28 cellular contexts compared by ENCODE assay signal in the genomic region with DNA sequence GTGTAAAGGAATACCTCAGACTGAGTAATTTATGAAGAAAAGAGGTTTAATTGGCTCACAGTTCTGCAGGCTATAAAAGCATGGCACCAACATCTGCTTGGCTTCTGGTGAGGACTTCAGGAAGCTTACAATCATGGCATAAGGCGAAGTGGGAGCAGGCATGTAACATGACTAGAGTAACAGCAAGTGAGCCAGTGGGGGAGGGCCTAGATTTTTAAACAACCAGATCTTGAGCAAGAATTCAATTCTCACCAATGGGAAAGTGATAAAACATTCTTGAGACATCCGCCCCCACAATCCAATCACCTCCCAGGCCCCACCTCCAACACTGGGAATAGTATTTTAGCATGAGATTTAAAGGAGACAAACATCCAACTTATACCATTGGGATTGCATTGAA. TPM values are rescaled to one million over a fixed set of nuclear protein-coding genes. Genes with fewer than 3 reads are reported as not detected.
DNase-seq lines count a peak whose midpoint lies in the region; ATAC-seq, FAIRE-seq and TF ChIP-seq lines count a peak whose summit lies in the region.
"Had no signal": no experiment of that assay in that cellular context is flagged by ENCODE, and none has a peak within 500 bp of the region (broad histone marks: within the 10 kb centered on the region; RNA-seq: fewer than 3 reads in every experiment).

No MANE protein-coding gene starts in this region.

- no peaks in the 10 kb centered on the region for H3K36me3 ChIP-seq in Peyer's patch
- H3K36me3 ChIP-seq: BLaER1 treated with 17β-estradiol and CSF1 and Interleukin-3, amounts not matched to agents 10 nM and 100 nM; MG63; SJSA1 had no signal

- H3K27me3 ChIP-seq in Peyer's patch: no peaks in the 10 kb centered on the region
- H3K27me3 ChIP-seq: BLaER1 treated with 17β-estradiol and CSF1 and Interleukin-3, amounts not matched to agents 10 nM and 100 nM; MG63; SJSA1 had no signal

- no peak for ATAC-seq in left lobe of liver
- no peak for ATAC-seq in HG02678 (IDR thresholded peaks at IDR 0.05; ENCODE audit: unreplicated experiment)
- ATAC-seq: Right ventricle myocardium inferior had no signal

- H3K27ac ChIP-seq in Peyer's patch: no peak overlapping the region
- H3K27ac ChIP-seq: BLaER1 treated with 17β-estradiol and CSF1 and Interleukin-3, amounts not matched to agents 10 nM and 100 nM; SJSA1 had no signal

- no peaks in the 10 kb centered on the region for H3K9me3 ChIP-seq in Peyer's patch
- H3K9me3 ChIP-seq: Caco-2, MG63, SJSA1 had no signal

- DNase-seq in GM12892 (ENCODE audit: insufficient read length): no peak
- peak; percentile 26 for DNase-seq in HCEC 1CT
- DNase-seq in amniotic epithelial cell (ENCODE audit: low read depth): peak; percentile 32
- peak; percentile 4 for DNase-seq in left lobe of liver (ENCODE audit: low spot score)
- no peak for DNase-seq in HK-2 (ENCODE audit: unreplicated experiment)
- DNase-seq in UCSD-AML1 (lab: John Stamatoyannopoulos, UW; ENCODE audit: unreplicated experiment): no peak
- no peak for DNase-seq in Peyer's patch
- DNase-seq: ACHN; Caco-2; CD4-positive, alpha-beta memory T cell; DMS 273 treated with DMSO at 0.1 percent for 48 hours; DND-41; H7; IMR-90; Kasumi-1; MG63; NCI-H1105; NCI-H146; NCI-H2029 treated with DMSO at 0.1 percent for 48 hours; NCI-H2171; NCI-H345; NCI-H524 treated with DMSO at 0.1 percent for 48 hours; NCI-H82 had no signal

- H3K4me1 ChIP-seq in Peyer's patch: peaks cover 0 to 9% (median 0%) of the 10 kb centered on the region in 4 donors
- H3K4me1 ChIP-seq: Caco-2 had no signal

- FAIRE-seq in GM12892 (lab: Jason Lieb, UNC): peak; percentile 17

- H3K4me3 ChIP-seq in Peyer's patch: no peak overlapping the region
- H3K4me3 ChIP-seq: BLaER1 treated with 17β-estradiol and CSF1 and Interleukin-3, amounts not matched to agents 10 nM and 100 nM; MG63; SJSA1 had no signal

- TF ChIP-seq POLR2A in GM12892 (IDR thresholded peaks at IDR 0.05; ENCODE audit: low read depth, low read length) (no peak), Peyer's patch (IDR thresholded peaks at IDR 0.05) (no peak)

- no peak for TF ChIP-seq CTCF in Peyer's patch (IDR thresholded peaks at IDR 0.05)

RNA-seq across cellular contexts. Expression of a gene that starts 44.2 kb away (rescaled TPM):
- polyA plus RNA-seq in GM12892 (2012; ENCODE audit: missing spikeins): 266 TPM
- total RNA-seq in left lobe of liver: 0.58 TPM
- total RNA-seq in Peyer's patch: 10 to 100 TPM in 1 of 4 donors, 1 to 10 TPM in 1, not detected in 2; 3.8 to 21.5 TPM
- total RNA-seq: Caco-2, G401, H7 had no signal

RNA-seq across cellular contexts. Expression of a gene that starts 44.3 kb away (rescaled TPM):
- 73.6 TPM for polyA plus RNA-seq in GM12892 (2012; ENCODE audit: missing spikeins)
- total RNA-seq in left lobe of liver: 36.4 TPM
- total RNA-seq in Peyer's patch: 100 to 1,000 TPM in 1 of 4 donors, 10 to 100 TPM in 3; 75.9 to 154 (median 81.0) TPM

Comparison
In these comparisons a context has a peak if more than half of its experiments do, and no peak if none do; other contexts are left out.
1. DNase-seq: peak in HCEC 1CT (single experiment), amniotic epithelial cell (single experiment) and left lobe of liver (single experiment); none in GM12892 (single experiment), HK-2 (single experiment), UCSD-AML1 (single experiment) and Peyer's patch (0 of 3).